In genomic region chr1:161047436-161048420, GRCh38 we compare ENCODE assay signal across 1 cellular context.
TF ChIP-seq lines count a peak whose summit lies in the region.

No MANE protein-coding gene starts in this region.

TF ChIP-seq in GM12878, 131 proteins besides CTCF, POLR2A, EP300 and RAD21:
- TF ChIP-seq RB1 (IDR thresholded peaks at IDR 0.05; ENCODE audit: borderline replicate concordance) (no peak), BCL11A (IDR thresholded peaks at IDR 0.05; ENCODE audit: low read depth, low read length) (no peak), CBFB (IDR thresholded peaks at IDR 0.05; ENCODE audit: low read depth) (no peak), PRDM15 (CRISPR knock-in tag; IDR thresholded peaks at IDR 0.05) (no peak), WRNIP1 (IDR thresholded peaks at IDR 0.05; ENCODE audit: borderline replicate concordance, low read depth, low read length) (no peak), SUPT20H (IDR thresholded peaks at IDR 0.05; ENCODE audit: borderline replicate concordance, control insufficient read depth, low read depth, low read length) (no peak), ZNF687 (IDR thresholded peaks at IDR 0.05) (no peak), E2F4 (IDR thresholded peaks at IDR 0.05; ENCODE audit: low read depth, low read length) (no peak), FOXM1 (IDR thresholded peaks at IDR 0.05; ENCODE audit: low read depth, low read length) (no peak), MTA2 (IDR thresholded peaks at IDR 0.05; ENCODE audit: low read depth) (no peak), ESRRA (IDR thresholded peaks at IDR 0.05; ENCODE audit: low read length) (no peak), GATAD2B (conservative IDR thresholded peaks at IDR 0.05; ENCODE audit: low read depth) (no peak)
